In genomic region chr4:181437895-181438294, GRCh38 we compare ENCODE assay signal across 25 cellular contexts.
"Had no signal": no experiment of that assay in that cellular context is flagged by ENCODE, and none has a peak within 500 bp of the region (broad histone marks: within the 10 kb centered on the region; RNA-seq: fewer than 3 reads in every experiment).

No MANE protein-coding gene starts in this region.

- ATAC-seq: esophagus mucosa; left cardiac atrium; left lung; naive thymus-derived CD8-positive, alpha-beta T cell; sciatic nerve; stimulated activated effector memory CD8-positive, alpha-beta T cell treated with anti-CD3 and anti-CD28 coated beads, Interleukin-12 subunit alpha, Interleukin-12 subunit beta, amount 100 ng/mL, for 72 hours; stimulated activated naive CD8-positive, alpha-beta T cell treated with anti-CD3 and anti-CD28 coated beads, Interleukin-15, Interleukin-2, amounts not matched to agents 100 U/mL and 50 U/mL, for 24 hours had no signal

- H3K4me2 ChIP-seq: smooth muscle cell had no signal

- H3K27me3 ChIP-seq: left lung, right atrium auricular region, testis, tibial artery, upper lobe of left lung, uterus had no signal

- H3K9me3 ChIP-seq: left lung, prostate gland, right atrium auricular region, testis, tibial artery, upper lobe of left lung, uterus had no signal

- H3K4me1 ChIP-seq: left lung, prostate gland, right atrium auricular region, testis, tibial artery, upper lobe of left lung, uterus had no signal

- H3K36me3 ChIP-seq: left lung, prostate gland, right atrium auricular region, tibial artery, upper lobe of left lung, uterus had no signal

- H3K27ac ChIP-seq: epithelial cell of prostate, left lung, prostate gland, right atrium auricular region, testis, tibial artery, upper lobe of left lung, uterus had no signal

- H3K4me3 ChIP-seq: dorsolateral prefrontal cortex, left lung, prostate gland, right atrium auricular region, smooth muscle cell, testis, tibial artery, upper lobe of left lung, uterus had no signal

- DNase-seq: effector CD4-positive, alpha-beta T cell; foreskin melanocyte; glutamatergic neuron; hypothalamus; left cardiac atrium; left lung; naive thymus-derived CD8-positive, alpha-beta T cell; nephron progenitor cell; nucleus accumbens; stimulated activated CD4-positive, alpha-beta T cell treated with anti-CD3 and anti-CD28 coated beads, Interleukin-2, amount 100 ng/mL, for 24 hours; stimulated activated CD4-positive, alpha-beta T cell treated with anti-CD3 and anti-CD28 coated beads, Interleukin-4, amount 100 ng/mL, for 24 hours; stimulated activated naive CD8-positive, alpha-beta T cell treated with anti-CD3 and anti-CD28 coated beads, Interleukin-15, Interleukin-2, amounts not matched to agents 100 U/mL and 50 U/mL, for 24 hours; substantia nigra; testis; tibial artery; upper lobe of left lung; uterus had no signal
